18 cellular contexts compared by ENCODE assay signal in the genomic region with DNA sequence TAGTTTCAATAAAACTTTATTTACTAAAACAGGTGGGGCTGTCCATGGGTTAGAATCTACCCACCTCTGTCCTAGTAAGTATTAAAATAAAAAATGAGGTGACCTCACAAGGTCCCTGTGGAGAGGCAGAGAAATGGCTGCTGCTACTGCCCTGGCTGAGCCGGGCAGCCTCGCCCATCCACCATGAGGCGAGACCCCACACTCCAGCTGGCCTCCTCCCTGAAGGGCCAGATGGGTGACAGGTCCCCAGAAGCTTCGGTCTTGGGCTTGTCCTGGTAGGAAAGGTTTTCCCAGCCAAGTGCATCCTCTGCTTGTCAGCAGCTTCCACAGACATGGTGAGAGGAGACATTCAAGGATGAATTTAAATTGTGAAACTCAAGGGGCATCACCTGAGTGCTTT.
"Had no signal": no experiment of that assay in that cellular context is flagged by ENCODE, and none has a peak within 500 bp of the region (broad histone marks: within the 10 kb centered on the region; RNA-seq: fewer than 3 reads in every experiment).

No MANE protein-coding gene starts in this region.

- ATAC-seq: esophagus mucosa; gastroesophageal sphincter; left colon; mucosa of descending colon; naive thymus-derived CD8-positive, alpha-beta T cell; stimulated activated effector memory CD8-positive, alpha-beta T cell treated with anti-CD3 and anti-CD28 coated beads, Interleukin-12 subunit alpha, Interleukin-12 subunit beta, amount 100 ng/mL, for 72 hours; stimulated activated naive CD8-positive, alpha-beta T cell treated with anti-CD3 and anti-CD28 coated beads, Interleukin-15, Interleukin-2, amounts not matched to agents 100 U/mL and 50 U/mL, for 24 hours had no signal

- H3K27ac ChIP-seq: dorsolateral prefrontal cortex, gastroesophageal sphincter, neutrophil, right atrium auricular region, tibial artery had no signal

- H3K27me3 ChIP-seq: dorsolateral prefrontal cortex, gastroesophageal sphincter, neutrophil, right atrium auricular region, tibial artery had no signal

- DNase-seq: cortex of kidney; effector CD8-positive, alpha-beta T cell; glutamatergic neuron; immature natural killer cell; left colon; mucosa of descending colon; naive thymus-derived CD8-positive, alpha-beta T cell; stimulated activated CD4-positive, alpha-beta T cell treated with anti-CD3 and anti-CD28 coated beads, Interleukin-4, amount 100 ng/mL, for 1 hour; stimulated activated CD8-positive, alpha-beta memory T cell treated with anti-CD3 and anti-CD28 coated beads, Interleukin-4, amount 100 ng/mL, for 48 hours; stimulated activated naive CD8-positive, alpha-beta T cell treated with anti-CD3 and anti-CD28 coated beads, Interleukin-15, Interleukin-2, amounts not matched to agents 100 U/mL and 50 U/mL, for 24 hours had no signal

- H3K4me3 ChIP-seq: dorsolateral prefrontal cortex, gastroesophageal sphincter, mucosa of descending colon, right atrium auricular region, smooth muscle cell, tibial artery had no signal

- H3K4me1 ChIP-seq: tibial artery had no signal

- H3K36me3 ChIP-seq: gastroesophageal sphincter, neutrophil, right atrium auricular region, tibial artery had no signal

- H3K9me3 ChIP-seq: gastroesophageal sphincter, mucosa of descending colon, neutrophil, right atrium auricular region, tibial artery had no signal
